In the genomic region with DNA sequence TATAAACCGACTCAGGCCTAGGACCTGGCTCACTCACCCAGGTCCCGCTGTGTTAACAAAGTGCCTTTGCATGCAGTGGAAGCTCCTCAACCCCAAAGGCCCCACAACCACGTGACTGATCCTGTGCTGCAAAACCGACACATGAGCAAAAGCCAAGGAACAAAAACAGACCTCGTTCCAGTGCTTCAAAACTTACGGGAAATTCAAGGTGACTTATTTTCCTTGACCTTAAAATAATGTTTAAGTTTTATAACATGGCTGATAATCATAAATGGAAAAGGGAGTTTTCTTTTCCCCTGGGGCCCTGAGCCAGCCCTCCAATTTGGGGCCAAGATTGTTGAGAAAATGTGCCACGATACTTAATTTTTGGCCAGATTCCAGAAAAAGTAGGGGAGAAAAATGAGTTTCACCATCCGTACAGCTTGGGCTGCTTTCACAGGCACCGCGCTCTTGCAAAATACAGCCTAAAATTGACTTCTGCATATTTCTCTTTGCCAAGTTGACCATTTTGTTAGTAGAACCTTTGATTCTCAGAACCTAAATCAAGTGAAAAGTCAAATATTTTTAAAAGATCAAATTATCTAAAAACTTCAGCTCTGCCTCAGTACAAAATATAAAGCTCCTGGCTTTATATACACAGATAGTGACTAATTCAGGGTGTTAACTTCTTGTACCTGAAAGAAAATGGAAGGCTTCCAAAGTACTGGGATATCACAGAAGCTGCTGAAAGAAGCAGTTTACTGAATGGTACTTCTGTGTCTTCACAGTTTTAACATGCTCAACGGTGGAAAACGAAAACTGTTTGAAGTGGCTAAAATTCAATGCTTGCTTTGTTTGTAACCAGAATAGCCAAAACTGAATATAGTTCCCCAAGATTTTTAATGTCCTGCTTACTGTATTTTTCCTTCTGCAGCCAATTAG, we compare ENCODE assay signal across 9 cellular contexts.
DNase-seq lines count a peak whose midpoint lies in the region; ATAC-seq and TF ChIP-seq lines count a peak whose summit lies in the region.
"Had no signal": no experiment of that assay in that cellular context is flagged by ENCODE, and none has a peak within 500 bp of the region (broad histone marks: within the 10 kb centered on the region; RNA-seq: fewer than 3 reads in every experiment).

No MANE protein-coding gene starts in this region.

- H3K27me3 ChIP-seq in RWPE2 (ENCODE audit: insufficient read depth, poor library complexity, severe bottlenecking), result no peaks in the 10 kb centered on the region
- no peaks in the 10 kb centered on the region for H3K27me3 ChIP-seq in mesenchymal stem cell (ENCODE audit: control insufficient read depth in 1 of 2, insufficient read depth in 1 of 2, low read length in 2 of 2)
- no peaks in the 10 kb centered on the region for H3K27me3 ChIP-seq in transverse colon

- H3K18ac ChIP-seq in mesenchymal stem cell (ENCODE audit: low read depth in 1 of 2, low read length in 2 of 2), result peak overlapping the region in 1 of 2 experiments; percentile 12

- in situ Hi-C loops in transverse colon (cut with MboI; ENCODE audit: low pct_ligation_motif_present in 1 of 4, low pct_unique_long_range_greater_than_20kb in 1 of 4, low sequenced_read_pairs in 3 of 4), result no loop called here

- H3K4ac ChIP-seq in mesenchymal stem cell (ENCODE audit: low read depth in 1 of 2, low read length in 2 of 2), result no peak overlapping the region

- H4K91ac ChIP-seq in mesenchymal stem cell (ENCODE audit: low read length), result no peak overlapping the region

- no peak overlapping the region for H3K23ac ChIP-seq in mesenchymal stem cell (ENCODE audit: low read length in 2 of 2)

- no peak overlapping the region for H2BK15ac ChIP-seq in mesenchymal stem cell (ENCODE audit: low read depth, poor library complexity, severe bottlenecking)

- H4K8ac ChIP-seq in mesenchymal stem cell (ENCODE audit: low read length), result no peak overlapping the region

- H3K9me3 ChIP-seq in RWPE2 (ENCODE audit: severe bottlenecking) (no peaks in the 10 kb centered on the region), mesenchymal stem cell (ENCODE audit: control insufficient read depth, low read length) (no peaks in the 10 kb centered on the region), transverse colon (no peaks in the 10 kb centered on the region)

- no peak for TF ChIP-seq EP300 in transverse colon (IDR thresholded peaks at IDR 0.05; ENCODE audit: low read depth)

- no peak for TF ChIP-seq POLR2A in transverse colon (IDR thresholded peaks at IDR 0.05)

- peak overlapping the region; percentile 95 for H3K27ac ChIP-seq in RWPE2 (ENCODE audit: poor library complexity, severe bottlenecking)
- peak overlapping the region; percentile 64 for H3K27ac ChIP-seq in epithelial cell of prostate
- H3K27ac ChIP-seq in mesenchymal stem cell (ENCODE audit: low read length, poor library complexity, severe bottlenecking), result no peak overlapping the region
- H3K27ac ChIP-seq in transverse colon, result peak overlapping the region; percentile 35 to 70 (median 50)

- no peak overlapping the region for H2AK5ac ChIP-seq in mesenchymal stem cell (ENCODE audit: low read length, severe bottlenecking)

- H2BK5ac ChIP-seq in mesenchymal stem cell (ENCODE audit: low read depth, low read length, poor library complexity, severe bottlenecking), result no peak overlapping the region

- peaks cover 44% of the 10 kb centered on the region for H3K79me1 ChIP-seq in mesenchymal stem cell (replicated peaks; ENCODE audit: low read length, poor library complexity, severe bottlenecking)

- H3K4me1 ChIP-seq in RWPE2 (ENCODE audit: insufficient read depth, poor library complexity, severe bottlenecking), result peaks cover 44% of the 10 kb centered on the region
- H3K4me1 ChIP-seq in mesenchymal stem cell (ENCODE audit: control insufficient read depth, insufficient read depth, low read depth, low read length), result peaks cover 2% of the 10 kb centered on the region
- peaks cover 4 to 48% (median 21%) of the 10 kb centered on the region in 4 donors for H3K4me1 ChIP-seq in transverse colon

- WGBS in mesenchymal stem cell, result 96% methylated on average over 11 of the region's 12 CpGs
- WGBS in transverse colon (ENCODE audit: low coverage in 1 of 2), 2 donors, result 45 to 48% methylated on average over 9 to 12 of the region's 12 CpGs

- intact Hi-C loops in transverse colon (cut with DNase I; ENCODE audit: low total_unique reads), result loop anchor here (10.0 kb wide), 2 partner anchors 56 to 94 kb away; a partner anchor contains a TSS

- peak; percentile 54 for ATAC-seq in RWPE2 (ENCODE audit: low read depth)
- ATAC-seq in GM21786 (IDR thresholded peaks at IDR 0.05; ENCODE audit: unreplicated experiment), result no peak
- ATAC-seq in GM19452 (IDR thresholded peaks at IDR 0.05; ENCODE audit: unreplicated experiment), result no peak

- peaks cover 41% of the 10 kb centered on the region for H3K36me3 ChIP-seq in RWPE2 (ENCODE audit: low read depth)
- H3K36me3 ChIP-seq in mesenchymal stem cell (ENCODE audit: control insufficient read depth in 1 of 2, insufficient read depth in 2 of 2, low read depth in 1 of 2, low read length in 2 of 2), result peaks cover 0 to 7% of the 10 kb centered on the region in 2 experiments
- H3K36me3 ChIP-seq in transverse colon, result no peaks in the 10 kb centered on the region

- DNase-seq in RWPE2 (ENCODE audit: low spot score) (no peak), epithelial cell of prostate (ENCODE audit: low read depth, low spot score) (no peak), mesenchymal stem cell (no peak), transverse colon (peak; percentile 45), DMS114 treated with DMSO at 0.1 percent for 48 hours (lab: John Stamatoyannopoulos, UW; ENCODE audit: unreplicated experiment) (no peak)
- DNase-seq in activated CD8-positive, alpha-beta memory T cell treated with anti-CD3 and anti-CD28 coated beads for 24 hours, result no peak
- DNase-seq: NCI-H524 treated with DMSO at 0.1 percent for 48 hours had no signal

- no peak overlapping the region for H3K4me2 ChIP-seq in mesenchymal stem cell (ENCODE audit: low read length, poor library complexity, severe bottlenecking)

- peak overlapping the region in 1 of 2 experiments; percentile 25 for H2BK12ac ChIP-seq in mesenchymal stem cell (ENCODE audit: low read length in 2 of 2)

- H3K4me3 ChIP-seq in RWPE2 (ENCODE audit: severe bottlenecking) (no peak overlapping the region), mesenchymal stem cell (ENCODE audit: insufficient read depth in 1 of 2, low read depth in 1 of 2, low read length in 2 of 2) (peak overlapping the region in 1 of 2 experiments; percentile 62), transverse colon (no peak overlapping the region)

- no peak overlapping the region for H2AFZ ChIP-seq in mesenchymal stem cell (ENCODE audit: low read depth, low read length)

- H2BK120ac ChIP-seq in mesenchymal stem cell (ENCODE audit: low read depth, low read length), result no peak overlapping the region

- peak overlapping the region; percentile 68 for H3K9ac ChIP-seq in mesenchymal stem cell (ENCODE audit: low read length)

- no peak for TF ChIP-seq CTCF in RWPE2 (IDR thresholded peaks at IDR 0.05; ENCODE audit: poor library complexity, severe bottlenecking)
- TF ChIP-seq CTCF in transverse colon (IDR thresholded peaks at IDR 0.05), result no peak

- H3K14ac ChIP-seq in mesenchymal stem cell (ENCODE audit: low read length in 2 of 2), result no peak overlapping the region
